In the genomic region with DNA sequence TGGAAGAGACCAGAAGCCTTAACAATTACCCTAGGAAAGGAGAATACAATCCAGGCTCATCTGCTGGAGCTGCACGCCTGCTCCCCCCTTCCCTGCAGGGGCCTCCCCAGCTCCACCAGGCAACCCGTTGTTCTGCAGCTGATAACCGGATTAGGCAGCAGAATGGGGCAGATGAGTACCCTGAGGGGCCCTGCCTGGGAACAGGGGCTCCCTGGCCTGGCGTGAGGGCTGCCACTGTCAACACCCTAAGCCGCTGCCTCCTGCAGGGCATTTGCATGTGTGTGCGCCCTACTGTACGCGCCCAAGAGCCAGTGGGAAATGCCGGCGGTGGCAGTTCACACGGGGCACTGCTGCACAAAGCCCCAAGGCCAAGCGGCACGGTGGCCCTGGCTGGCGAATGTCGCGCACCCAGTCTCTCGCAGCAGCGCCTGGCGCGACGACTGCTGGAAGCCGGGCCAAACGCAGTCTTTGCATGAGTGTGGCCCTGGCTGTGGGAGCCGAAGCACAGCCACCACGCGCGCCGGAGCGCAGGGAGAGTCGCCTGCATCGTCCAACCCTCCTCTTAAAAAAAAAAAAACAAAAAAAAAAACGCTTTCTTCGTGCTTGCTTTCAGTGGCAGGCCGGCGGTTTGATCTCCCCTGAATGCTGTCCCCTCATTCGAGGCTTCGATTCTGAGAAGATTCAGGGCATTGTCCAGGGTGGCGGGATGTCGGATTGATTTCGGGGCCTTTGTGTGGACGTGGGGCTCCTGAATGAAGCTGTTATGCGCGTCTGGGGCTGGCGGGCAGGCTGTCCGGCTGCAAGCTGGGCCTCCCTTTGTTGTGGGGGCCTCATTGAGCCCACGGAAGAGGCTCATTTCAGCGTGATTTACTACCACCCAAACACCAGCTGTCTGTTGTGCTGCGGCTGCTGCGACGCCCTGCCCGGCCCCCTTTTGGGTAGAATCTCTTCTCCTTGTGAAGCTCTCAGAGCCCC, we compare ENCODE assay signal across 10 cellular contexts.
DNase-seq lines count a peak whose midpoint lies in the region; ATAC-seq and TF ChIP-seq lines count a peak whose summit lies in the region.
"Had no signal": no experiment of that assay in that cellular context is flagged by ENCODE, and none has a peak within 500 bp of the region (broad histone marks: within the 10 kb centered on the region; RNA-seq: fewer than 3 reads in every experiment).

No MANE protein-coding gene starts in this region.

- TF ChIP-seq CTCF in HEK293 (tag by site-specific recombination; IDR thresholded peaks at IDR 0.05) (no peak), adrenal gland (IDR thresholded peaks at IDR 0.05) (no peak), Calu3 (IDR thresholded peaks at IDR 0.05; ENCODE audit: unreplicated experiment) (no peak)

- no peaks in the 10 kb centered on the region for H3K36me3 Mint-ChIP-seq in activated CD4-positive, alpha-beta memory T cell treated with anti-CD3 and anti-CD28 coated beads for 36 hours
- no peaks in the 10 kb centered on the region for H3K36me3 Mint-ChIP-seq in Calu3 (ENCODE audit: insufficient read depth, unreplicated experiment)
- H3K36me3 Mint-ChIP-seq: naive thymus-derived CD8-positive, alpha-beta T cell had no signal

- peak in 5 of 7 donors; percentile 16 to 71 (median 27) for DNase-seq in adrenal gland
- DNase-seq in retina = peak; percentile 94
- no peak for DNase-seq in activated CD4-positive, alpha-beta memory T cell treated with anti-CD3 and anti-CD28 coated beads for 36 hours
- no peak for DNase-seq in Calu3
- DNase-seq in stimulated activated CD4-positive, alpha-beta T cell treated with anti-CD3 and anti-CD28 coated beads, Interleukin-1b, Interleukin-23, amount 100 ng/mL, for 48 hours = no peak
- DNase-seq: naive thymus-derived CD8-positive, alpha-beta T cell; NCI-H1417 treated with DMSO at 0.1 percent for 48 hours had no signal

- 34 to 67% (median 50%) methylated on average over 31 to 51 of the region's 51 CpGs for WGBS in adrenal gland, 4 donors

- H3K36me3 ChIP-seq in HEK293 (ENCODE audit: control insufficient read depth in 2 of 2, insufficient read depth in 1 of 2, low read length in 2 of 2) = no peaks in the 10 kb centered on the region
- no peaks in the 10 kb centered on the region for H3K36me3 ChIP-seq in adrenal gland (replicated peaks in 1 of 2)
- H3K36me3 ChIP-seq in iPS-15b (ENCODE audit: control insufficient read depth, insufficient read depth, low read length) = no peaks in the 10 kb centered on the region

- H3K9me3 ChIP-seq in HEK293 (ENCODE audit: control insufficient read depth, insufficient read depth, low read depth, low read length) = no peaks in the 10 kb centered on the region
- no peaks in the 10 kb centered on the region for H3K9me3 ChIP-seq in adrenal gland (replicated peaks in 1 of 3)
- no peaks in the 10 kb centered on the region for H3K9me3 ChIP-seq in iPS-15b (ENCODE audit: control insufficient read depth, insufficient read depth, low read length)

- H3K27ac ChIP-seq in HEK293 (ENCODE audit: extremely low read depth, low read depth, low read length) (no peak overlapping the region), adrenal gland (no peak overlapping the region)

- H3K4me1 ChIP-seq in HEK293 (ENCODE audit: control insufficient read depth, insufficient read depth, low read length) (peaks cover 8% of the 10 kb centered on the region), adrenal gland (replicated peaks in 1 of 2) (peaks cover 0 to 20% of the 10 kb centered on the region in 2 donors), iPS-15b (ENCODE audit: control insufficient read depth, insufficient read depth, low read length) (peaks cover 9% of the 10 kb centered on the region)

- ATAC-seq in HG02938 (IDR thresholded peaks at IDR 0.05; ENCODE audit: unreplicated experiment) = no peak
- ATAC-seq: naive thymus-derived CD8-positive, alpha-beta T cell had no signal

- POLR2A ChIA-PET in HEK293 (lab: Yijun Ruan, JAX) = no interaction called here
- POLR2A ChIA-PET in activated CD4-positive, alpha-beta memory T cell treated with anti-CD3 and anti-CD28 coated beads for 36 hours (lab: Charles Lee) = no interaction called here

- BruUV-seq in Calu3 (replicated peaks; lab: Mats Ljungman, UMichigan) = no TSS peak

- CTCF ChIA-PET in HEK293 (lab: Yijun Ruan, JAX) (no interaction called here), Calu3 (lab: Charles Lee) (interaction anchor here (0.7 kb wide), 1 partner anchor 189 kb away, joined by 3 read pairs; no protein-coding TSS in a partner anchor)
- CTCF ChIA-PET in activated CD4-positive, alpha-beta memory T cell treated with anti-CD3 and anti-CD28 coated beads for 36 hours (lab: Charles Lee) = interaction anchor here (1.1 kb wide), 1 partner anchor 469 kb away, joined by 4 read pairs; no protein-coding TSS in a partner anchor

- H3K4me3 Mint-ChIP-seq in activated CD4-positive, alpha-beta memory T cell treated with anti-CD3 and anti-CD28 coated beads for 36 hours = no peak overlapping the region
- H3K4me3 Mint-ChIP-seq in Calu3 (ENCODE audit: low read depth, unreplicated experiment) = no peak overlapping the region
- H3K4me3 Mint-ChIP-seq: naive thymus-derived CD8-positive, alpha-beta T cell had no signal

- no peak overlapping the region for H3K27ac Mint-ChIP-seq in activated CD4-positive, alpha-beta memory T cell treated with anti-CD3 and anti-CD28 coated beads for 36 hours
- no peak overlapping the region for H3K27ac Mint-ChIP-seq in Calu3 (ENCODE audit: unreplicated experiment)
- H3K27ac Mint-ChIP-seq: naive thymus-derived CD8-positive, alpha-beta T cell had no signal

- H3K4me3 ChIP-seq in HEK293 (ENCODE audit: low read depth, low read length) = no peak overlapping the region
- H3K4me3 ChIP-seq in adrenal gland = no peak overlapping the region
- H3K4me3 ChIP-seq in iPS-15b (ENCODE audit: low read depth, low read length) = peak overlapping the region; percentile 30

- TF ChIP-seq POLR2A in adrenal gland (IDR thresholded peaks at IDR 0.05) = no peak

- peaks cover 5% of the 10 kb centered on the region for H3K27me3 ChIP-seq in adrenal gland
- no peaks in the 10 kb centered on the region for H3K27me3 ChIP-seq in iPS-15b (ENCODE audit: control insufficient read depth, insufficient read depth, low read length)

- intact Hi-C loops in adrenal gland (cut with DNase I) (no loop called here), Calu3 (cut with micrococcal nuclease; ENCODE audit: unreplicated experiment) (loop anchor here (5.0 kb wide), 1 partner anchor 187 kb away; no protein-coding TSS in a partner anchor)
- intact Hi-C loops in activated CD4-positive, alpha-beta memory T cell treated with anti-CD3 and anti-CD28 coated beads for 36 hours (cut with micrococcal nuclease) = no loop called here

- no peaks in the 10 kb centered on the region for H3K4me1 Mint-ChIP-seq in activated CD4-positive, alpha-beta memory T cell treated with anti-CD3 and anti-CD28 coated beads for 36 hours (ENCODE audit: low read depth)
- no peaks in the 10 kb centered on the region for H3K4me1 Mint-ChIP-seq in Calu3 (ENCODE audit: low read depth, unreplicated experiment)

- peaks cover 12% of the 10 kb centered on the region for H3K27me3 Mint-ChIP-seq in activated CD4-positive, alpha-beta memory T cell treated with anti-CD3 and anti-CD28 coated beads for 36 hours
- H3K27me3 Mint-ChIP-seq in Calu3 (ENCODE audit: unreplicated experiment) = no peaks in the 10 kb centered on the region

- H3K9me3 Mint-ChIP-seq in activated CD4-positive, alpha-beta memory T cell treated with anti-CD3 and anti-CD28 coated beads for 36 hours = no peaks in the 10 kb centered on the region
- H3K9me3 Mint-ChIP-seq in Calu3 (ENCODE audit: low read depth, unreplicated experiment) = no peaks in the 10 kb centered on the region
- H3K9me3 Mint-ChIP-seq: naive thymus-derived CD8-positive, alpha-beta T cell had no signal

- H3K9ac ChIP-seq in iPS-15b (ENCODE audit: low read depth, low read length) = no peak overlapping the region

TF ChIP-seq in HEK293, 187 proteins besides CTCF, POLR2A, EP300 and RAD21:
- TF ChIP-seq ZIC2 (tag by site-specific recombination; IDR thresholded peaks at IDR 0.05) (peak; percentile 47), ZNF514 (tag by site-specific recombination; IDR thresholded peaks at IDR 0.05) (no peak), ZNF24 (tag by site-specific recombination; IDR thresholded peaks at IDR 0.05) (no peak), ZNF558 (tag by site-specific recombination; IDR thresholded peaks at IDR 0.05) (no peak), ZNF23 (tag by site-specific recombination; IDR thresholded peaks at IDR 0.05; ENCODE audit: borderline replicate concordance) (no peak), ZNF792 (tag by site-specific recombination; IDR thresholded peaks at IDR 0.05) (no peak)
- TF ChIP-seq, protein P1, sequence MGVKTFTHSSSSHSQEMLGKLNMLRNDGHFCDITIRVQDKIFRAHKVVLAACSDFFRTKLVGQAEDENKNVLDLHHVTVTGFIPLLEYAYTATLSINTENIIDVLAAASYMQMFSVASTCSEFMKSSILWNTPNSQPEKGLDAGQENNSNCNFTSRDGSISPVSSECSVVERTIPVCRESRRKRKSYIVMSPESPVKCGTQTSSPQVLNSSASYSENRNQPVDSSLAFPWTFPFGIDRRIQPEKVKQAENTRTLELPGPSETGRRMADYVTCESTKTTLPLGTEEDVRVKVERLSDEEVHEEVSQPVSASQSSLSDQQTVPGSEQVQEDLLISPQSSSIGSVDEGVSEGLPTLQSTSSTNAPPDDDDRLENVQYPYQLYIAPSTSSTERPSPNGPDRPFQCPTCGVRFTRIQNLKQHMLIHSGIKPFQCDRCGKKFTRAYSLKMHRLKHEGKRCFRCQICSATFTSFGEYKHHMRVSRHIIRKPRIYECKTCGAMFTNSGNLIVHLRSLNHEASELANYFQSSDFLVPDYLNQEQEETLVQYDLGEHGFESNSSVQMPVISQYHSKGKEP (tag by site-specific recombination; IDR thresholded peaks at IDR 0.05) = no peak
TF ChIP-seq in HEK293: peak in this region for 1.

Comparison
In these comparisons a context has a peak if more than half of its experiments do, and no peak if none do; other contexts are left out.
1. DNase-seq: peak in adrenal gland (5 of 7) and retina (single experiment); none in activated CD4-positive, alpha-beta memory T cell treated with anti-CD3 and anti-CD28 coated beads for 36 hours (single experiment), Calu3 (single experiment) and stimulated activated CD4-positive, alpha-beta T cell treated with anti-CD3 and anti-CD28 coated beads, Interleukin-1b, Interleukin-23, amount 100 ng/mL, for 48 hours (single experiment).